In the genomic region with DNA sequence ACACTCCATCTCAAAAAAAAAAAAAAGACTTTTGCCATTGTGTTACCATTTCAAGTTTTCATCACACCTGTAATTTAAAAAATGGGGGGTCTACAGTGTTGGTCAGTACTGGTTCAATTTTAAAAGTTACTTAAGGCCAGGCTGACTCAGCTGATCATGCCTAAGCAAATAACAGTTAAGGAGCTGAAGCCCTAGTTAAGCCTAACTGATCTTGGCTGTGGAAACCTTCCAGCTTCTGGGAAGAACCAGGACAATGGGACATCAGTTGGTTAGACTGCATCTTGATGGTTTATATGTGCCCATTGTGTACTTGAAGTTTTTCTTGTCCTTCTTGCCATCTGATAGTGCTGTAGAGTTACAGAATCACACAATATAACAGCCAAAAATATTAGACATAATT, we compare ENCODE assay signal across 19 cellular contexts. TPM values are rescaled to one million over a fixed set of nuclear protein-coding genes. Genes with fewer than 3 reads are reported as not detected.
A peak's percentile ranks its signal among the peaks of the same experiment; 100 is the strongest.
DNase-seq lines count a peak whose midpoint lies in the region; ATAC-seq, FAIRE-seq and TF ChIP-seq lines count a peak whose summit lies in the region.
"Had no signal": no experiment of that assay in that cellular context is flagged by ENCODE, and none has a peak within 500 bp of the region (broad histone marks: within the 10 kb centered on the region; RNA-seq: fewer than 3 reads in every experiment).

No MANE protein-coding gene starts in this region.

- H3K27ac ChIP-seq in neutrophil (peak overlapping the region; percentile 56), uterus (peak overlapping the region; percentile 9 to 40)
- H3K27ac ChIP-seq: PC-9, SJSA1 had no signal

- H3K4me1 ChIP-seq in neutrophil (ENCODE audit: control insufficient read depth in 1 of 2, insufficient read depth in 1 of 2, low read depth in 1 of 2, low read length in 1 of 2): peaks cover 27 to 49% of the 10 kb centered on the region in 2 experiments
- peaks cover 3 to 36% of the 10 kb centered on the region in 2 donors for H3K4me1 ChIP-seq in uterus
- H3K4me1 ChIP-seq in HAP-1: peaks cover 53% of the 10 kb centered on the region

- H3K4me3 ChIP-seq in neutrophil (ENCODE audit: low read depth in 1 of 2, low read length in 1 of 2) (no peak overlapping the region), uterus (no peak overlapping the region), HAP-1 (no peak overlapping the region)
- H3K4me3 ChIP-seq: GM23248, PC-9, SJSA1 had no signal

- no peak for ATAC-seq in GM21529 (IDR thresholded peaks at IDR 0.05; ENCODE audit: unreplicated experiment)

- in situ Hi-C loops in HAP-1 (cut with MboI; ENCODE audit: low sequenced_read_pairs): no loop called here

- DNase-seq in GM12891 (ENCODE audit: insufficient read length, low spot score) (no peak), NCI-H69 (lab: John Stamatoyannopoulos, UW) (peak; percentile 31), uterus (no peak), NCI-H1436 (lab: John Stamatoyannopoulos, UW) (no peak), HAP-1 (ENCODE audit: low spot score in 2 of 2) (no peak)
- DNase-seq: ACHN; CD8-positive, alpha-beta memory T cell; DMS79; GM23248; HFFc6; NCI-H1436 treated with DMSO at 0.1 percent for 48 hours; NCI-H2029 treated with DMSO at 0.1 percent for 48 hours; NCI-H2171 treated with DMSO at 0.1 percent for 48 hours; NCI-H446 treated with DMSO at 0.1 percent for 48 hours; PC-9 had no signal

- TF ChIP-seq POLR2A in GM12891 (IDR thresholded peaks at IDR 0.05; ENCODE audit: low read depth, low read length) (no peak), uterus (IDR thresholded peaks at IDR 0.05) (no peak)

- H3K9me3 ChIP-seq in neutrophil (no peaks in the 10 kb centered on the region), uterus (no peaks in the 10 kb centered on the region), HAP-1 (no peaks in the 10 kb centered on the region)
- H3K9me3 ChIP-seq: SJSA1 had no signal

- H3K27me3 ChIP-seq in neutrophil (no peaks in the 10 kb centered on the region), uterus (no peaks in the 10 kb centered on the region), HAP-1 (ENCODE audit: low read depth) (no peaks in the 10 kb centered on the region)
- H3K27me3 ChIP-seq: SJSA1 had no signal

- no peak for TF ChIP-seq CTCF in neutrophil (IDR thresholded peaks at IDR 0.05)
- TF ChIP-seq CTCF in uterus (IDR thresholded peaks at IDR 0.05): no peak

- H3K36me3 ChIP-seq in neutrophil (peaks cover 4% of the 10 kb centered on the region), uterus (no peaks in the 10 kb centered on the region), HAP-1 (replicated peaks) (no peaks in the 10 kb centered on the region; the same call in 1 of the 2 replicates)

- FAIRE-seq in GM12891 (lab: Jason Lieb, UNC): peak; percentile 54
- FAIRE-seq: D721Med had no signal

- intact Hi-C loops in uterus (cut with DNase I; ENCODE audit: low total_unique reads): no loop called here

TF ChIP-seq in GM12891, 5 proteins besides CTCF, POLR2A, EP300 and RAD21:
- TF ChIP-seq POU2F2 (IDR thresholded peaks at IDR 0.05; ENCODE audit: low read depth, low read length) (no peak), PAX5 (IDR thresholded peaks at IDR 0.05; ENCODE audit: insufficient read depth, low read length, severe bottlenecking) (no peak), POLR2AphosphoS5 (IDR thresholded peaks at IDR 0.05; ENCODE audit: low read depth, low read length) (no peak), TAF1 (IDR thresholded peaks at IDR 0.05; ENCODE audit: low read depth, low read length) (no peak), SPI1 (IDR thresholded peaks at IDR 0.05; ENCODE audit: low read depth, low read length) (no peak)

RNA-seq across cellular contexts. Expression of a gene that starts 26.7 kb away (rescaled TPM):
- 8.7 TPM for polyA plus RNA-seq in GM12891 (2012; ENCODE audit: low read depth, missing spikeins)
- total RNA-seq in uterus: 100 to 1,000 TPM in 3 of 4 donors, 10 to 100 TPM in 1; 77.4 to 313 (median 215) TPM
